Comparison of ENCODE assay signal across 1 cellular context in genomic region chr17:77372444-77373297, GRCh38.
TF ChIP-seq lines count a peak whose summit lies in the region.

No MANE protein-coding gene starts in this region.

TF ChIP-seq in HepG2, 621 proteins besides CTCF, POLR2A, EP300 and RAD21 (continued from another document and continues in another):
- TF ChIP-seq, protein P1, sequence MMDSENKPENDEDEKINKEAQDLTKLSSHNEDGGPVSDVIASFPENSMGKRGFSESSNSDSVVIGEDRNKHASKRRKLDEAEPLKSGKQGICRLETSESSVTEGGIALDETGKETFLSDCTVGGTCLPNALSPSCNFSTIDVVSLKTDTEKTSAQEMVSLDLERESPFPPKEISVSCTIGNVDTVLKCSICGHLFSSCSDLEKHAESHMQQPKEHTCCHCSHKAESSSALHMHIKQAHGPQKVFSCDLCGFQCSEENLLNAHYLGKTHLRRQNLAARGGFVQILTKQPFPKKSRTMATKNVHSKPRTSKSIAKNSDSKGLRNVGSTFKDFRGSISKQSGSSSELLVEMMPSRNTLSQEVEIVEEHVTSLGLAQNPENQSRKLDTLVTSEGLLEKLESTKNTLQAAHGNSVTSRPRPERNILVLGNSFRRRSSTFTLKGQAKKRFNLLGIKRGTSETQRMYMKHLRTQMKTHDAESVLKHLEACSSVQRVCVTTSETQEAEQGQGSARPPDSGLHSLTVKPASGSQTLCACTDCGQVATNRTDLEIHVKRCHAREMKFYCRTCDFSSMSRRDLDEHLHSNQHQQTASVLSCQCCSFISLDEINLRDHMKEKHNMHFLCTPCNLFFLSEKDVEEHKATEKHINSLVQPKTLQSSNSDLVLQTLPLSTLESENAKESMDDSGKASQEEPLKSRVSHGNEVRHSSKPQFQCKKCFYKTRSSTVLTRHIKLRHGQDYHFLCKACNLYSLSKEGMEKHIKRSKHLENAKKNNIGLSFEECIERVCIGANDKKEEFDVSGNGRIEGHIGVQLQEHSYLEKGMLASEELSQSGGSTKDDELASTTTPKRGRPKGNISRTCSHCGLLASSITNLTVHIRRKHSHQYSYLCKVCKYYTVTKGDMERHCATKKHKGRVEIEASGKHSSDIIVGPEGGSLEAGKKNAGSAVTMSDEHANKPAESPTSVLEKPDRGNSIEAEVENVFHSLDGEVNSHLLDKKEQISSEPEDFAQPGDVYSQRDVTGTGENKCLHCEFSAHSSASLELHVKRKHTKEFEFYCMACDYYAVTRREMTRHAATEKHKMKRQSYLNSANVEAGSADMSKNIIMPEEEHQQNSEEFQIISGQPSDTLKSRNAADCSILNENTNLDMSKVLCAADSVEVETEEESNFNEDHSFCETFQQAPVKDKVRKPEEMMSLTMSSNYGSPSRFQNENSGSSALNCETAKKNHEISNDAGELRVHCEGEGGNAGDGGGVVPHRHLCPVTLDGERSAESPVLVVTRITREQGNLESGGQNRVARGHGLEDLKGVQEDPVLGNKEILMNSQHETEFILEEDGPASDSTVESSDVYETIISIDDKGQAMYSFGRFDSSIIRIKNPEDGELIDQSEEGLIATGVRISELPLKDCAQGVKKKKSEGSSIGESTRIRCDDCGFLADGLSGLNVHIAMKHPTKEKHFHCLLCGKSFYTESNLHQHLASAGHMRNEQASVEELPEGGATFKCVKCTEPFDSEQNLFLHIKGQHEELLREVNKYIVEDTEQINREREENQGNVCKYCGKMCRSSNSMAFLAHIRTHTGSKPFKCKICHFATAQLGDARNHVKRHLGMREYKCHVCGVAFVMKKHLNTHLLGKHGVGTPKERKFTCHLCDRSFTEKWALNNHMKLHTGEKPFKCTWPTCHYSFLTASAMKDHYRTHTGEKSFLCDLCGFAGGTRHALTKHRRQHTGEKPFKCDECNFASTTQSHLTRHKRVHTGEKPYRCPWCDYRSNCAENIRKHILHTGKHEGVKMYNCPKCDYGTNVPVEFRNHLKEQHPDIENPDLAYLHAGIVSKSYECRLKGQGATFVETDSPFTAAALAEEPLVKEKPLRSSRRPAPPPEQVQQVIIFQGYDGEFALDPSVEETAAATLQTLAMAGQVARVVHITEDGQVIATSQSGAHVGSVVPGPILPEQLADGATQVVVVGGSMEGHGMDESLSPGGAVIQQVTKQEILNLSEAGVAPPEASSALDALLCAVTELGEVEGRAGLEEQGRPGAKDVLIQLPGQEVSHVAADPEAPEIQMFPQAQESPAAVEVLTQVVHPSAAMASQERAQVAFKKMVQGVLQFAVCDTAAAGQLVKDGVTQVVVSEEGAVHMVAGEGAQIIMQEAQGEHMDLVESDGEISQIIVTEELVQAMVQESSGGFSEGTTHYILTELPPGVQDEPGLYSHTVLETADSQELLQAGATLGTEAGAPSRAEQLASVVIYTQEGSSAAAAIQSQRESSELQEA (CRISPR knock-in tag; IDR thresholded peaks at IDR 0.05; ENCODE audit: not compliant biosample characterization), result no peak
- TF ChIP-seq EHMT2 (IDR thresholded peaks at IDR 0.05; ENCODE audit: borderline replicate concordance, low read depth, low read length) (no peak), PCBP1 (IDR thresholded peaks at IDR 0.05; ENCODE audit: borderline replicate concordance, low read depth, low read length) (0 out of 2 replicates have a peak, but pooled peaks have one; percentile 25), ZNF275 (CRISPR knock-in tag; IDR thresholded peaks at IDR 0.05; ENCODE audit: borderline replicate concordance) (no peak), EZH2 (conservative IDR thresholded peaks at IDR 0.05; ENCODE audit: low read depth, low read length) (no peak), ZNF7 (CRISPR knock-in tag; IDR thresholded peaks at IDR 0.05) (no peak), WIZ (CRISPR knock-in tag; IDR thresholded peaks at IDR 0.05) (0 out of 2 replicates have a peak, but pooled peaks have one; percentile 46), HOXA9 (CRISPR knock-in tag; IDR thresholded peaks at IDR 0.05; ENCODE audit: borderline replicate concordance) (peak; percentile 45; the same call in 1 of the 2 replicates), SATB2 (CRISPR knock-in tag; IDR thresholded peaks at IDR 0.05) (0 out of 2 replicates have a peak, but pooled peaks have one; percentile 49), MAF1 (CRISPR knock-in tag; IDR thresholded peaks at IDR 0.05; ENCODE audit: borderline replicate concordance) (0 out of 2 replicates have a peak, but pooled peaks have one; percentile 27), NR1H2 (CRISPR knock-in tag; IDR thresholded peaks at IDR 0.05; ENCODE audit: borderline replicate concordance, low read depth) (no peak), RNF2 (conservative IDR thresholded peaks at IDR 0.05; ENCODE audit: low read depth) (peak; percentile 75; the same call in 1 of the 2 replicates), ZNF776 (CRISPR knock-in tag; IDR thresholded peaks at IDR 0.05) (peak; percentile 46; the same call in 1 of the 2 replicates), SMAD9 (CRISPR knock-in tag; IDR thresholded peaks at IDR 0.05) (peak; percentile 20; the same call in 1 of the 2 replicates), ZNF589 (CRISPR knock-in tag; conservative IDR thresholded peaks at IDR 0.05) (peak; percentile 74; the same call in 1 of the 2 replicates), ZNF263 (CRISPR knock-in tag; IDR thresholded peaks at IDR 0.05) (peak; percentile 82), MLXIP (CRISPR knock-in tag; IDR thresholded peaks at IDR 0.05; ENCODE audit: borderline replicate concordance) (0 out of 2 replicates have a peak, but pooled peaks have one; percentile 58), ZNF501 (CRISPR knock-in tag; IDR thresholded peaks at IDR 0.05) (peak; percentile 82), ZNF556 (CRISPR knock-in tag; IDR thresholded peaks at IDR 0.05; ENCODE audit: borderline replicate concordance) (peak; percentile 97), SKI (IDR thresholded peaks at IDR 0.05; ENCODE audit: partially characterized antibody) (peak; percentile 56), HIVEP1 (CRISPR knock-in tag; IDR thresholded peaks at IDR 0.05) (peak; percentile 87), HNF4G (IDR thresholded peaks at IDR 0.05; ENCODE audit: borderline replicate concordance, low read depth, low read length) (peak; percentile 48), HNF4G (CRISPR knock-in tag; IDR thresholded peaks at IDR 0.05; ENCODE audit: borderline replicate concordance, low read depth) (peak; percentile 40; the same call in 1 of the 2 replicates), RNF219 (CRISPR knock-in tag; IDR thresholded peaks at IDR 0.05) (no peak), SAP130 (CRISPR knock-in tag; IDR thresholded peaks at IDR 0.05; ENCODE audit: low read depth) (peak; percentile 91), KDM5B (CRISPR knock-in tag; IDR thresholded peaks at IDR 0.05; ENCODE audit: borderline replicate concordance) (peak; percentile 65), ZNF891 (CRISPR knock-in tag; IDR thresholded peaks at IDR 0.05) (peak; percentile 95), TMF1 (CRISPR knock-in tag; IDR thresholded peaks at IDR 0.05; ENCODE audit: low read depth) (peak; percentile 92; the same call in 1 of the 2 replicates), PAF1 (CRISPR knock-in tag; IDR thresholded peaks at IDR 0.05) (no peak), ZNF225 (CRISPR knock-in tag; IDR thresholded peaks at IDR 0.05) (peak; percentile 70; the same call in 1 of the 2 replicates), TBX2 (CRISPR knock-in tag; IDR thresholded peaks at IDR 0.05; ENCODE audit: borderline replicate concordance) (peak; percentile 88), ZNF160 (CRISPR knock-in tag; IDR thresholded peaks at IDR 0.05) (peak; percentile 69; the same call in 1 of the 2 replicates)
- TF ChIP-seq, protein P2, sequence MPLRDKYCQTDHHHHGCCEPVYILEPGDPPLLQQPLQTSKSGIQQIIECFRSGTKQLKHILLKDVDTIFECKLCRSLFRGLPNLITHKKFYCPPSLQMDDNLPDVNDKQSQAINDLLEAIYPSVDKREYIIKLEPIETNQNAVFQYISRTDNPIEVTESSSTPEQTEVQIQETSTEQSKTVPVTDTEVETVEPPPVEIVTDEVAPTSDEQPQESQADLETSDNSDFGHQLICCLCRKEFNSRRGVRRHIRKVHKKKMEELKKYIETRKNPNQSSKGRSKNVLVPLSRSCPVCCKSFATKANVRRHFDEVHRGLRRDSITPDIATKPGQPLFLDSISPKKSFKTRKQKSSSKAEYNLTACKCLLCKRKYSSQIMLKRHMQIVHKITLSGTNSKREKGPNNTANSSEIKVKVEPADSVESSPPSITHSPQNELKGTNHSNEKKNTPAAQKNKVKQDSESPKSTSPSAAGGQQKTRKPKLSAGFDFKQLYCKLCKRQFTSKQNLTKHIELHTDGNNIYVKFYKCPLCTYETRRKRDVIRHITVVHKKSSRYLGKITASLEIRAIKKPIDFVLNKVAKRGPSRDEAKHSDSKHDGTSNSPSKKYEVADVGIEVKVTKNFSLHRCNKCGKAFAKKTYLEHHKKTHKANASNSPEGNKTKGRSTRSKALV (CRISPR knock-in tag; IDR thresholded peaks at IDR 0.05), result peak; percentile 93
- TF ChIP-seq, protein P3, sequence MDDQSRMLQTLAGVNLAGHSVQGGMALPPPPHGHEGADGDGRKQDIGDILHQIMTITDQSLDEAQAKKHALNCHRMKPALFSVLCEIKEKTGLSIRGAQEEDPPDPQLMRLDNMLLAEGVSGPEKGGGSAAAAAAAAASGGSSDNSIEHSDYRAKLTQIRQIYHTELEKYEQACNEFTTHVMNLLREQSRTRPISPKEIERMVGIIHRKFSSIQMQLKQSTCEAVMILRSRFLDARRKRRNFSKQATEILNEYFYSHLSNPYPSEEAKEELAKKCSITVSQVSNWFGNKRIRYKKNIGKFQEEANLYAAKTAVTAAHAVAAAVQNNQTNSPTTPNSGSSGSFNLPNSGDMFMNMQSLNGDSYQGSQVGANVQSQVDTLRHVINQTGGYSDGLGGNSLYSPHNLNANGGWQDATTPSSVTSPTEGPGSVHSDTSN (CRISPR knock-in tag; IDR thresholded peaks at IDR 0.05; ENCODE audit: borderline replicate concordance), result peak; percentile 17; the same call in 1 of the 2 replicates
- TF ChIP-seq, protein P4, sequence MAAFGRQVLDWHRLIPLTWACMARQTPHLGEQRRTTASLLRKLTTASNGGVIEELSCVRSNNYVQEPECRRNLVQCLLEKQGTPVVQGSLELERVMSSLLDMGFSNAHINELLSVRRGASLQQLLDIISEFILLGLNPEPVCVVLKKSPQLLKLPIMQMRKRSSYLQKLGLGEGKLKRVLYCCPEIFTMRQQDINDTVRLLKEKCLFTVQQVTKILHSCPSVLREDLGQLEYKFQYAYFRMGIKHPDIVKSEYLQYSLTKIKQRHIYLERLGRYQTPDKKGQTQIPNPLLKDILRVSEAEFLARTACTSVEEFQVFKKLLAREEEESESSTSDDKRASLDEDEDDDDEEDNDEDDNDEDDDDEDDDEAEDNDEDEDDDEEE (CRISPR knock-in tag; IDR thresholded peaks at IDR 0.05), result peak; percentile 90; the same call in 1 of the 2 replicates
- TF ChIP-seq, protein P5, sequence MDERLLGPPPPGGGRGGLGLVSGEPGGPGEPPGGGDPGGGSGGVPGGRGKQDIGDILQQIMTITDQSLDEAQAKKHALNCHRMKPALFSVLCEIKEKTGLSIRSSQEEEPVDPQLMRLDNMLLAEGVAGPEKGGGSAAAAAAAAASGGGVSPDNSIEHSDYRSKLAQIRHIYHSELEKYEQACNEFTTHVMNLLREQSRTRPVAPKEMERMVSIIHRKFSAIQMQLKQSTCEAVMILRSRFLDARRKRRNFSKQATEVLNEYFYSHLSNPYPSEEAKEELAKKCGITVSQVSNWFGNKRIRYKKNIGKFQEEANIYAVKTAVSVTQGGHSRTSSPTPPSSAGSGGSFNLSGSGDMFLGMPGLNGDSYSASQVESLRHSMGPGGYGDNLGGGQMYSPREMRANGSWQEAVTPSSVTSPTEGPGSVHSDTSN (CRISPR knock-in tag; IDR thresholded peaks at IDR 0.05), result peak; percentile 90
- TF ChIP-seq, protein P6, sequence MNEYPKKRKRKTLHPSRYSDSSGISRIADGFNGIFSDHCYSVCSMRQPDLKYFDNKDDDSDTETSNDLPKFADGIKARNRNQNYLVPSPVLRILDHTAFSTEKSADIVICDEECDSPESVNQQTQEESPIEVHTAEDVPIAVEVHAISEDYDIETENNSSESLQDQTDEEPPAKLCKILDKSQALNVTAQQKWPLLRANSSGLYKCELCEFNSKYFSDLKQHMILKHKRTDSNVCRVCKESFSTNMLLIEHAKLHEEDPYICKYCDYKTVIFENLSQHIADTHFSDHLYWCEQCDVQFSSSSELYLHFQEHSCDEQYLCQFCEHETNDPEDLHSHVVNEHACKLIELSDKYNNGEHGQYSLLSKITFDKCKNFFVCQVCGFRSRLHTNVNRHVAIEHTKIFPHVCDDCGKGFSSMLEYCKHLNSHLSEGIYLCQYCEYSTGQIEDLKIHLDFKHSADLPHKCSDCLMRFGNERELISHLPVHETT (CRISPR knock-in tag; conservative IDR thresholded peaks at IDR 0.05), result peak; percentile 87
